ENCODE assay signal across 14 cellular contexts in the genomic region with DNA sequence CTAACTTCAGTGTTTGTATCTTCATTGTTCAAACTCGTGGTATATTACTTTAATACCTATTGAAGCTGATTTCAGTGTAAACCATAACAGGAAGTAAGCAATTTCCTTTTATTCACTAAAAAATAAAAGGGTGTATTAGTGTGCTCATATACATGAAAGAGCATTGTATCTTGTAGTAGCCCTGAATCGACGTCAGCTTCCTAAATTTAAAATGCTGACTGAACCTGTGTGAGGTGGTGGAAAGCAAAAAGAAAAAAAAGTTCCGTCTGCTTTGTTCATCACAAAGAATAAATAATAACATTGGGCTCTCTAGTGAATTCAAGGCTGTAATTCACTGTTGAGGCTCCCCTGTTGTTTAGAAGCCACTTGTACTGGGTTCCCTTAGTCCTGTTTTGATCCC. TPM values are rescaled to one million over a fixed set of nuclear protein-coding genes. Genes with fewer than 3 reads are reported as not detected.
A peak's percentile ranks its signal among the peaks of the same experiment; 100 is the strongest.
DNase-seq lines count a peak whose midpoint lies in the region; ATAC-seq and TF ChIP-seq lines count a peak whose summit lies in the region.
"Had no signal": no experiment of that assay in that cellular context is flagged by ENCODE, and none has a peak within 500 bp of the region (broad histone marks: within the 10 kb centered on the region; RNA-seq: fewer than 3 reads in every experiment).

No MANE protein-coding gene starts in this region.

- TF ChIP-seq CTCF in A673 (conservative IDR thresholded peaks at IDR 0.05; ENCODE audit: low read depth, low read length) (no peak), mucosa of descending colon (IDR thresholded peaks at IDR 0.05) (no peak)

- H3K27ac ChIP-seq in A673 (ENCODE audit: low read depth, low read length, poor library complexity, severe bottlenecking) = peak overlapping the region; percentile 74
- H3K27ac ChIP-seq in CD4-positive, CD25-positive, alpha-beta regulatory T cell (ENCODE audit: insufficient read depth, low read length, poor library complexity, severe bottlenecking) = peak overlapping the region; percentile 52
- H3K27ac ChIP-seq: SJCRH30 had no signal

- H3K36me3 ChIP-seq in A673 (ENCODE audit: insufficient read depth, low read length, poor library complexity, severe bottlenecking) (no peaks in the 10 kb centered on the region), mucosa of descending colon (ENCODE audit: low read depth) (no peaks in the 10 kb centered on the region)
- H3K36me3 ChIP-seq in CD4-positive, CD25-positive, alpha-beta regulatory T cell (ENCODE audit: control insufficient read depth, insufficient read depth, low read length) = peaks cover 19% of the 10 kb centered on the region
- H3K36me3 ChIP-seq: SJCRH30 had no signal

- H3K36me3 Mint-ChIP-seq in CD4-positive, CD25-positive, alpha-beta regulatory T cell = peaks cover 28% of the 10 kb centered on the region
- H3K36me3 Mint-ChIP-seq in activated CD8-positive, alpha-beta T cell treated with anti-CD3 and anti-CD28 coated beads, Interleukin-2, amount 10 ng/mL, durations not matched to agents 7 days and 5 days (ENCODE audit: low read depth) = peaks cover 81% of the 10 kb centered on the region

- peak; percentile 51 to 69 for ATAC-seq in CD4-positive, CD25-positive, alpha-beta regulatory T cell (ENCODE audit: low read depth in 2 of 2)
- ATAC-seq in activated CD8-positive, alpha-beta T cell treated with anti-CD3 and anti-CD28 coated beads, Interleukin-2, amount 10 ng/mL, durations not matched to agents 7 days and 5 days = peak; percentile 25
- peak; percentile 16 for ATAC-seq in mucosa of descending colon
- no peak for ATAC-seq in HG02973 (IDR thresholded peaks at IDR 0.05; ENCODE audit: unreplicated experiment)

- intact Hi-C loops in A673 (cut with micrococcal nuclease; ENCODE audit: unreplicated experiment) (no loop called here), mucosa of descending colon (cut with DNase I, micrococcal nuclease) (no loop called here)

- no TSS peak for BruUV-seq in A673 (replicated peaks; lab: Mats Ljungman, UMichigan)

- CTCF ChIA-PET in A673 (lab: Charles Lee) = no interaction called here
- CTCF ChIA-PET in activated CD8-positive, alpha-beta T cell treated with anti-CD3 and anti-CD28 coated beads, Interleukin-2, amount 10 ng/mL, durations not matched to agents 7 days and 5 days (lab: Charles Lee) = no interaction called here

- H3K4me1 ChIP-seq in A673 (ENCODE audit: insufficient read depth, low read length, poor library complexity, severe bottlenecking) (peaks cover 23% of the 10 kb centered on the region), mucosa of descending colon (ENCODE audit: low read depth) (peaks cover 18% of the 10 kb centered on the region)
- peaks cover 75% of the 10 kb centered on the region for H3K4me1 ChIP-seq in CD4-positive, CD25-positive, alpha-beta regulatory T cell (ENCODE audit: control insufficient read depth, insufficient read depth, low read length, poor library complexity, severe bottlenecking)
- H3K4me1 ChIP-seq: SJCRH30 had no signal

- H3K27ac Mint-ChIP-seq in CD4-positive, CD25-positive, alpha-beta regulatory T cell = peak overlapping the region; percentile 49 to 85 (median 78)
- H3K27ac Mint-ChIP-seq in activated CD8-positive, alpha-beta T cell treated with anti-CD3 and anti-CD28 coated beads, Interleukin-2, amount 10 ng/mL, durations not matched to agents 7 days and 5 days = peak overlapping the region; percentile 22

- peak; percentile 70 for DNase-seq in A673 (ENCODE audit: low spot score)
- DNase-seq in CD4-positive, CD25-positive, alpha-beta regulatory T cell = peak in 2 of 3 donors; percentile 44 to 70
- no peak for DNase-seq in activated CD8-positive, alpha-beta T cell treated with anti-CD3 and anti-CD28 coated beads, Interleukin-2, amount 10 ng/mL, durations not matched to agents 7 days and 5 days
- no peak for DNase-seq in mucosa of descending colon
- no peak for DNase-seq in iPS-NIHi11 (ENCODE audit: low spot score)
- DNase-seq in DMS114 treated with DMSO at 0.1 percent for 48 hours (lab: John Stamatoyannopoulos, UW; ENCODE audit: unreplicated experiment) = no peak
- DNase-seq in anterior cingulate cortex (lab: John Stamatoyannopoulos, UW) = no peak
- DNase-seq: activated CD4-positive, CD25-positive, alpha-beta regulatory T cell; KG1; NCI-H187; retina; SJCRH30; stimulated activated CD4-positive, alpha-beta T cell treated with anti-CD3 and anti-CD28 coated beads, Interleukin-4, amount 100 ng/mL, for 4 hours had no signal

- POLR2A ChIA-PET in A673 (lab: Charles Lee; ENCODE audit: low non-redundant PET) = interaction anchor here (0.6 kb wide), 1 partner anchor 66 kb away, joined by 4 read pairs; no protein-coding TSS in a partner anchor
- POLR2A ChIA-PET in activated CD8-positive, alpha-beta T cell treated with anti-CD3 and anti-CD28 coated beads, Interleukin-2, amount 10 ng/mL, durations not matched to agents 7 days and 5 days (lab: Charles Lee) = interaction anchor here (2.5 kb wide), 1 partner anchor 9 kb away, joined by 12 read pairs; no protein-coding TSS in a partner anchor

- H3K4me1 Mint-ChIP-seq in CD4-positive, CD25-positive, alpha-beta regulatory T cell = peaks cover 60 to 99% (median 89%) of the 10 kb centered on the region in 4 donors
- peaks cover 86% of the 10 kb centered on the region for H3K4me1 Mint-ChIP-seq in activated CD8-positive, alpha-beta T cell treated with anti-CD3 and anti-CD28 coated beads, Interleukin-2, amount 10 ng/mL, durations not matched to agents 7 days and 5 days (ENCODE audit: low read depth)

- H3K9me3 ChIP-seq in A673 (ENCODE audit: low read depth, low read length, poor library complexity, severe bottlenecking) (no peaks in the 10 kb centered on the region), mucosa of descending colon (no peaks in the 10 kb centered on the region)
- no peaks in the 10 kb centered on the region for H3K9me3 ChIP-seq in CD4-positive, CD25-positive, alpha-beta regulatory T cell (ENCODE audit: control insufficient read depth in 2 of 2, low read length in 2 of 2)
- H3K9me3 ChIP-seq: SJCRH30 had no signal

- H3K27me3 Mint-ChIP-seq in CD4-positive, CD25-positive, alpha-beta regulatory T cell = no peaks in the 10 kb centered on the region
- H3K27me3 Mint-ChIP-seq in activated CD8-positive, alpha-beta T cell treated with anti-CD3 and anti-CD28 coated beads, Interleukin-2, amount 10 ng/mL, durations not matched to agents 7 days and 5 days (ENCODE audit: low read depth) = no peaks in the 10 kb centered on the region

- H3K4me3 Mint-ChIP-seq in CD4-positive, CD25-positive, alpha-beta regulatory T cell = peak overlapping the region; percentile 25 to 86 (median 50)
- H3K4me3 Mint-ChIP-seq in activated CD8-positive, alpha-beta T cell treated with anti-CD3 and anti-CD28 coated beads, Interleukin-2, amount 10 ng/mL, durations not matched to agents 7 days and 5 days = no peak overlapping the region

- no peak overlapping the region for H3K4me3 ChIP-seq in A673 (ENCODE audit: low read depth, low read length, poor library complexity, severe bottlenecking)
- peak overlapping the region; percentile 71 for H3K4me3 ChIP-seq in CD4-positive, CD25-positive, alpha-beta regulatory T cell (ENCODE audit: low read depth, low read length)
- no peak overlapping the region for H3K4me3 ChIP-seq in mucosa of descending colon
- H3K4me3 ChIP-seq: SJCRH30 had no signal

- no peaks in the 10 kb centered on the region for H3K27me3 ChIP-seq in A673 (replicated peaks; ENCODE audit: insufficient read depth, low read depth, low read length, poor library complexity)
- H3K27me3 ChIP-seq in CD4-positive, CD25-positive, alpha-beta regulatory T cell (ENCODE audit: control insufficient read depth, insufficient read depth, low read length) = no peaks in the 10 kb centered on the region
- H3K27me3 ChIP-seq: SJCRH30 had no signal

- H3K9me3 Mint-ChIP-seq in CD4-positive, CD25-positive, alpha-beta regulatory T cell = no peaks in the 10 kb centered on the region
- H3K9me3 Mint-ChIP-seq in activated CD8-positive, alpha-beta T cell treated with anti-CD3 and anti-CD28 coated beads, Interleukin-2, amount 10 ng/mL, durations not matched to agents 7 days and 5 days (ENCODE audit: insufficient read depth) = no peaks in the 10 kb centered on the region

RNA-seq across cellular contexts. Expression of a gene that starts 11.5 kb away (rescaled TPM):
- 59.6 and 69.0 TPM in 2 replicates for total RNA-seq in A673 (2021)
- 298 TPM for total RNA-seq in CD4-positive, CD25-positive, alpha-beta regulatory T cell
- 10 to 100 TPM; 28.7 to 45.5 (median 34.9) TPM for polyA plus RNA-seq in CD4-positive, CD25-positive, alpha-beta regulatory T cell
- total RNA-seq in activated CD8-positive, alpha-beta T cell treated with anti-CD3 and anti-CD28 coated beads, Interleukin-2, amount 10 ng/mL, durations not matched to agents 7 days and 5 days = 100 to 1,000 TPM; 243 to 245 TPM
- 100 to 1,000 TPM; 105 to 131 (median 117) TPM for total RNA-seq in mucosa of descending colon

Comparison
In these comparisons a context has a peak if more than half of its experiments do, and no peak if none do; other contexts are left out.
1. DNase-seq: peak in A673 (single experiment) and CD4-positive, CD25-positive, alpha-beta regulatory T cell (2 of 3); none in activated CD8-positive, alpha-beta T cell treated with anti-CD3 and anti-CD28 coated beads, Interleukin-2, amount 10 ng/mL, durations not matched to agents 7 days and 5 days (single experiment), mucosa of descending colon (0 of 3), iPS-NIHi11 (single experiment), DMS114 treated with DMSO at 0.1 percent for 48 hours (single experiment) and anterior cingulate cortex (0 of 58).